Comparison of ENCODE assay signal across 15 cellular contexts in genomic region chr1:25472494-25472893, GRCh38. TPM values are rescaled to one million over a fixed set of nuclear protein-coding genes. Genes with fewer than 3 reads are reported as not detected.
DNase-seq lines count a peak whose midpoint lies in the region; ATAC-seq and TF ChIP-seq lines count a peak whose summit lies in the region.
"Had no signal": no experiment of that assay in that cellular context is flagged by ENCODE, and none has a peak within 500 bp of the region (broad histone marks: within the 10 kb centered on the region; RNA-seq: fewer than 3 reads in every experiment).

No MANE protein-coding gene starts in this region.

- no peaks in the 10 kb centered on the region for H3K9me3 ChIP-seq in MM.1S (replicated peaks; ENCODE audit: insufficient read depth, low read length)
- no peaks in the 10 kb centered on the region for H3K9me3 ChIP-seq in trophoblast cell (ENCODE audit: insufficient read depth, low read depth, low read length)
- H3K9me3 ChIP-seq: A549, breast epithelium had no signal

- peaks cover 75% of the 10 kb centered on the region for H3K4me1 Mint-ChIP-seq in activated CD4-positive, alpha-beta T cell treated with anti-CD3 and anti-CD28 coated beads for 36 hours
- H3K4me1 Mint-ChIP-seq in neural crest cell: no peaks in the 10 kb centered on the region

- no peaks in the 10 kb centered on the region for H3K9me3 Mint-ChIP-seq in activated CD4-positive, alpha-beta T cell treated with anti-CD3 and anti-CD28 coated beads for 36 hours (ENCODE audit: low read depth)
- no peaks in the 10 kb centered on the region for H3K9me3 Mint-ChIP-seq in activated naive CD4-positive, alpha-beta T cell treated with anti-CD3 and anti-CD28 coated beads, Interleukin-2, amount 50 U/mL, for 72 hours
- H3K9me3 Mint-ChIP-seq in neural crest cell: no peaks in the 10 kb centered on the region
- H3K9me3 Mint-ChIP-seq: CD8-positive, alpha-beta memory T cell had no signal

- H2AFZ ChIP-seq in MM.1S (ENCODE audit: low read length) (no peak overlapping the region), trophoblast cell (ENCODE audit: insufficient read depth, low read length, poor library complexity) (no peak overlapping the region)

- H3K9me2 ChIP-seq in MM.1S (replicated peaks; ENCODE audit: insufficient read depth, low read length): no peaks in the 10 kb centered on the region

- H3K9ac ChIP-seq in MM.1S (ENCODE audit: low read length) (no peak overlapping the region), trophoblast cell (ENCODE audit: low read length) (no peak overlapping the region)

- intact Hi-C loops in activated CD4-positive, alpha-beta T cell treated with anti-CD3 and anti-CD28 coated beads for 36 hours (cut with DNase I, micrococcal nuclease): loop anchor here in 1 of 2 experiments (2.0 kb wide), 1 partner anchor 42 kb away; the partner anchor contains the start of gene MACO1

- H3K27me3 Mint-ChIP-seq in activated CD4-positive, alpha-beta T cell treated with anti-CD3 and anti-CD28 coated beads for 36 hours: no peaks in the 10 kb centered on the region
- no peaks in the 10 kb centered on the region for H3K27me3 Mint-ChIP-seq in neural crest cell (ENCODE audit: low read depth)
- H3K27me3 Mint-ChIP-seq: CD8-positive, alpha-beta memory T cell had no signal

- H3K79me1 ChIP-seq in trophoblast cell (ENCODE audit: low read length): no peaks in the 10 kb centered on the region

- no peaks in the 10 kb centered on the region for H3K36me3 ChIP-seq in MM.1S (replicated peaks; ENCODE audit: insufficient read depth, low read length)
- no peaks in the 10 kb centered on the region for H3K36me3 ChIP-seq in trophoblast cell (ENCODE audit: control insufficient read depth in 1 of 2, insufficient read depth in 2 of 2, low read length in 2 of 2)
- H3K36me3 ChIP-seq: breast epithelium had no signal

- peak; percentile 45 for DNase-seq in activated CD4-positive, alpha-beta T cell treated with anti-CD3 and anti-CD28 coated beads for 36 hours
- no peak for DNase-seq in activated CD4-positive, alpha-beta T cell treated with anti-CD3 and anti-CD28 coated beads for 1 hour
- peak; percentile 80 for DNase-seq in MM.1S
- no peak for DNase-seq in activated naive CD4-positive, alpha-beta T cell treated with anti-CD3 and anti-CD28 coated beads, Interleukin-2, amount 50 U/mL, for 72 hours (ENCODE audit: low spot score in 2 of 2)
- no peak for DNase-seq in neural crest cell (ENCODE audit: low read depth, low spot score)
- no peak for DNase-seq in activated gamma-delta T cell treated with Interleukin-2 at 50 U/mL for 16 hours
- DNase-seq in trophoblast cell: no peak
- no peak for DNase-seq in iPS-NIHi11 (ENCODE audit: low spot score)
- DNase-seq: hypothalamus; left cardiac atrium; NCI-H2171; stimulated activated naive CD4-positive, alpha-beta T cell treated with Interleukin-2 at 50 U/mL for 16 hours had no signal

- no peak overlapping the region for H3K14ac ChIP-seq in trophoblast cell (ENCODE audit: low read length)

- H3K27me3 ChIP-seq in MM.1S (replicated peaks; ENCODE audit: insufficient read depth, low read length) (no peaks in the 10 kb centered on the region), trophoblast cell (ENCODE audit: insufficient read depth, low read length) (no peaks in the 10 kb centered on the region)
- H3K27me3 ChIP-seq: breast epithelium had no signal

- peaks cover 21% of the 10 kb centered on the region for H3K79me2 ChIP-seq in MM.1S (ENCODE audit: low read length)
- no peaks in the 10 kb centered on the region for H3K79me2 ChIP-seq in trophoblast cell (ENCODE audit: control insufficient read depth, insufficient read depth, low read length, poor library complexity)

- no peak overlapping the region for H2BK120ac ChIP-seq in trophoblast cell (ENCODE audit: insufficient read depth, low read length, poor library complexity)

- H4K12ac ChIP-seq in trophoblast cell (ENCODE audit: low read depth, low read length): no peak overlapping the region

- H3F3A ChIP-seq in MM.1S (ENCODE audit: insufficient read depth, low read length): peaks cover 18% of the 10 kb centered on the region

- H4K8ac ChIP-seq in trophoblast cell (ENCODE audit: low read depth, low read length): no peak overlapping the region

- H3K4ac ChIP-seq in trophoblast cell (ENCODE audit: low read depth, low read length): no peak overlapping the region

- ATAC-seq in activated CD4-positive, alpha-beta T cell treated with anti-CD3 and anti-CD28 coated beads for 36 hours: peak; percentile 43
- ATAC-seq in activated naive CD4-positive, alpha-beta T cell treated with anti-CD3 and anti-CD28 coated beads, Interleukin-2, amount 50 U/mL, for 72 hours: peak; percentile 37 to 71
- ATAC-seq: A549, left cardiac atrium had no signal

- H2AK5ac ChIP-seq in trophoblast cell (ENCODE audit: low read length): no peak overlapping the region

- no peak overlapping the region for H2BK5ac ChIP-seq in trophoblast cell (ENCODE audit: low read depth, low read length, poor library complexity)

- H3K27ac Mint-ChIP-seq in activated CD4-positive, alpha-beta T cell treated with anti-CD3 and anti-CD28 coated beads for 36 hours: peak overlapping the region; percentile 21
- no peak overlapping the region for H3K27ac Mint-ChIP-seq in activated naive CD4-positive, alpha-beta T cell treated with anti-CD3 and anti-CD28 coated beads, Interleukin-2, amount 50 U/mL, for 72 hours
- peak overlapping the region; percentile 8 for H3K27ac Mint-ChIP-seq in neural crest cell (ENCODE audit: unreplicated experiment)

- H3K4me1 ChIP-seq in MM.1S (ENCODE audit: low read length): peaks cover 26% of the 10 kb centered on the region
- peaks cover 0 to 2% of the 10 kb centered on the region in 2 experiments for H3K4me1 ChIP-seq in trophoblast cell (ENCODE audit: control insufficient read depth in 1 of 2, insufficient read depth in 2 of 2, low read length in 2 of 2)
- H3K4me1 ChIP-seq: A549, breast epithelium had no signal

- H2BK12ac ChIP-seq in trophoblast cell (ENCODE audit: low read length): no peak overlapping the region

- no CpG with 5 or more reads among the region's 4 CpGs for WGBS in trophoblast cell (ENCODE audit: extremely low coverage, insufficient coverage, insufficient read length)

- peaks cover 12% of the 10 kb centered on the region for H3K36me3 Mint-ChIP-seq in activated CD4-positive, alpha-beta T cell treated with anti-CD3 and anti-CD28 coated beads for 36 hours (ENCODE audit: low read depth)
- H3K36me3 Mint-ChIP-seq in activated naive CD4-positive, alpha-beta T cell treated with anti-CD3 and anti-CD28 coated beads, Interleukin-2, amount 50 U/mL, for 72 hours: peaks cover 0 to 27% of the 10 kb centered on the region in 2 donors
- H3K36me3 Mint-ChIP-seq in neural crest cell (ENCODE audit: low read depth): no peaks in the 10 kb centered on the region

- H4K20me1 ChIP-seq in MM.1S (ENCODE audit: insufficient read depth, low read length): no peaks in the 10 kb centered on the region

- POLR2A ChIA-PET in activated CD4-positive, alpha-beta T cell treated with anti-CD3 and anti-CD28 coated beads for 36 hours (lab: Charles Lee): interaction anchor here (0.7 kb wide), 1 partner anchor 336 kb away, joined by 5 read pairs; no protein-coding TSS in a partner anchor

- H3K4me3 Mint-ChIP-seq in activated CD4-positive, alpha-beta T cell treated with anti-CD3 and anti-CD28 coated beads for 36 hours: no peak overlapping the region
- H3K4me3 Mint-ChIP-seq in neural crest cell: no peak overlapping the region

- H3K4me2 ChIP-seq in MM.1S (ENCODE audit: low read depth, low read length) (peak overlapping the region; percentile 59; the same call in 1 of the 2 replicates), trophoblast cell (ENCODE audit: low read length) (no peak overlapping the region)
- H3K4me2 ChIP-seq: A549 had no signal

- H4K91ac ChIP-seq in trophoblast cell (ENCODE audit: low read depth, low read length): no peak overlapping the region

- TF ChIP-seq CTCF in MM.1S (IDR thresholded peaks at IDR 0.05; ENCODE audit: low read length) (no peak), neural crest cell (conservative IDR thresholded peaks at IDR 0.05) (no peak)

- CTCF ChIA-PET in activated CD4-positive, alpha-beta T cell treated with anti-CD3 and anti-CD28 coated beads for 36 hours (lab: Charles Lee): interaction anchor here (0.7 to 1.2 kb wide), 2 partner anchors 10 to 38 kb away, joined by 3 to 4 read pairs; no protein-coding TSS in a partner anchor

- no peak overlapping the region for H3K18ac ChIP-seq in trophoblast cell (ENCODE audit: low read length)

- H3K23ac ChIP-seq in trophoblast cell (ENCODE audit: low read length): no peak overlapping the region

- no peak overlapping the region for H3K27ac ChIP-seq in MM.1S (ENCODE audit: low read length)
- H3K27ac ChIP-seq in trophoblast cell (ENCODE audit: low read depth, low read length): no peak overlapping the region
- H3K27ac ChIP-seq: A549, breast epithelium had no signal

- H3K4me3 ChIP-seq in MM.1S (ENCODE audit: low read length) (no peak overlapping the region), trophoblast cell (ENCODE audit: low read depth, low read length) (no peak overlapping the region)
- H3K4me3 ChIP-seq: A549, breast epithelium had no signal

RNA-seq across cellular contexts. Expression of gene MACO1, which starts 41.8 kb away (rescaled TPM):
- 10 to 100 TPM; 15.7 to 18.5 TPM for total RNA-seq in activated CD4-positive, alpha-beta T cell treated with anti-CD3 and anti-CD28 coated beads for 36 hours
- 10 to 100 TPM; 14.3 to 19.7 TPM for total RNA-seq in activated naive CD4-positive, alpha-beta T cell treated with anti-CD3 and anti-CD28 coated beads, Interleukin-2, amount 50 U/mL, for 72 hours
- total RNA-seq in neural crest cell: 25.4 and 27.4 TPM in 2 replicates
- 26.7 and 26.9 TPM in 2 replicates for polyA plus RNA-seq in trophoblast cell (2013)

RNA-seq across cellular contexts. Expression of gene RHCE, which starts 51.9 kb away (rescaled TPM):
- 1 to 10 TPM in 1 of 2 experiments, under 1 TPM in 1; 0.91 to 1.0 TPM for total RNA-seq in activated CD4-positive, alpha-beta T cell treated with anti-CD3 and anti-CD28 coated beads for 36 hours
- total RNA-seq in activated naive CD4-positive, alpha-beta T cell treated with anti-CD3 and anti-CD28 coated beads, Interleukin-2, amount 50 U/mL, for 72 hours: under 1 TPM in 1 of 2 donors, not detected in 1; 0.64 TPM
- 0.82 TPM in 1 of 2 replicates, not detected in the other for total RNA-seq in neural crest cell
- 0.49 and 0.69 TPM in 2 replicates for polyA plus RNA-seq in trophoblast cell (2013)

Comparison
In these comparisons a context has a peak if more than half of its experiments do, and no peak if none do; other contexts are left out.
1. DNase-seq: peak in activated CD4-positive, alpha-beta T cell treated with anti-CD3 and anti-CD28 coated beads for 36 hours (single experiment) and MM.1S (single experiment); none in activated CD4-positive, alpha-beta T cell treated with anti-CD3 and anti-CD28 coated beads for 1 hour (single experiment), activated naive CD4-positive, alpha-beta T cell treated with anti-CD3 and anti-CD28 coated beads, Interleukin-2, amount 50 U/mL, for 72 hours (0 of 2), neural crest cell (single experiment), activated gamma-delta T cell treated with Interleukin-2 at 50 U/mL for 16 hours (single experiment), trophoblast cell (0 of 2) and iPS-NIHi11 (single experiment).
2. H3K27ac Mint-ChIP-seq: peak in activated CD4-positive, alpha-beta T cell treated with anti-CD3 and anti-CD28 coated beads for 36 hours (single experiment) and neural crest cell (single experiment); none in activated naive CD4-positive, alpha-beta T cell treated with anti-CD3 and anti-CD28 coated beads, Interleukin-2, amount 50 U/mL, for 72 hours (0 of 2).